Comparison of ENCODE assay signal across 9 cellular contexts in genomic region chr14:78902010-78902623, GRCh38.
A peak's percentile ranks its signal among the peaks of the same experiment; 100 is the strongest.
DNase-seq lines count a peak whose midpoint lies in the region; ATAC-seq and TF ChIP-seq lines count a peak whose summit lies in the region.
"Had no signal": no experiment of that assay in that cellular context is flagged by ENCODE, and none has a peak within 500 bp of the region (broad histone marks: within the 10 kb centered on the region; RNA-seq: fewer than 3 reads in every experiment).

No MANE protein-coding gene starts in this region.

- H3K27me3 ChIP-seq in SJCRH30 (no peaks in the 10 kb centered on the region), foreskin keratinocyte (no peaks in the 10 kb centered on the region), stomach (no peaks in the 10 kb centered on the region), uterus (no peaks in the 10 kb centered on the region), Peyer's patch (no peaks in the 10 kb centered on the region)

- TF ChIP-seq POLR2A in stomach (IDR thresholded peaks at IDR 0.05) (no peak), uterus (IDR thresholded peaks at IDR 0.05) (no peak), Peyer's patch (IDR thresholded peaks at IDR 0.05) (no peak)

- ATAC-seq in foreskin keratinocyte (peak; percentile 64), HG03280 (IDR thresholded peaks at IDR 0.05; ENCODE audit: unreplicated experiment) (no peak)

- intact Hi-C loops in stomach (cut with DNase I; ENCODE audit: low total_unique reads) (no loop called here), uterus (cut with DNase I; ENCODE audit: low total_unique reads) (no loop called here)

- peak; percentile 67 for DNase-seq in DMS79 treated with DMSO at 0.1 percent for 48 hours (lab: John Stamatoyannopoulos, UW)
- DNase-seq in HCEC 1CT: peak; percentile 54
- DNase-seq in SJCRH30: peak; percentile 18 to 57
- no peak for DNase-seq in foreskin keratinocyte
- peak; percentile 31 for DNase-seq in stomach
- no peak for DNase-seq in uterus
- no peak for DNase-seq in Peyer's patch

- TF ChIP-seq EP300 in stomach (IDR thresholded peaks at IDR 0.05): no peak

- H3K9me3 ChIP-seq in SJCRH30 (replicated peaks): no peaks in the 10 kb centered on the region
- no peaks in the 10 kb centered on the region for H3K9me3 ChIP-seq in stomach
- no peaks in the 10 kb centered on the region for H3K9me3 ChIP-seq in uterus
- H3K9me3 ChIP-seq in Peyer's patch: no peaks in the 10 kb centered on the region

- TF ChIP-seq CTCF in foreskin keratinocyte (conservative IDR thresholded peaks at IDR 0.05): peak; percentile 68
- peak in 3 of 7 experiments; percentile 8 to 33 (median 18) for TF ChIP-seq CTCF in stomach (IDR thresholded peaks at IDR 0.05)
- no peak for TF ChIP-seq CTCF in uterus (IDR thresholded peaks at IDR 0.05)
- TF ChIP-seq CTCF in Peyer's patch (IDR thresholded peaks at IDR 0.05): peak in 1 of 6 experiments; percentile 23

- H3K4me3 ChIP-seq in SJCRH30 (no peak overlapping the region), stomach (no peak overlapping the region), uterus (no peak overlapping the region), Peyer's patch (no peak overlapping the region)
- H3K4me3 ChIP-seq: skin epidermis had no signal

- H3K4me1 ChIP-seq in SJCRH30: no peaks in the 10 kb centered on the region
- H3K4me1 ChIP-seq in foreskin keratinocyte: no peaks in the 10 kb centered on the region
- no peaks in the 10 kb centered on the region for H3K4me1 ChIP-seq in stomach
- no peaks in the 10 kb centered on the region for H3K4me1 ChIP-seq in uterus
- no peaks in the 10 kb centered on the region for H3K4me1 ChIP-seq in Peyer's patch

- H3K36me3 ChIP-seq in SJCRH30: no peaks in the 10 kb centered on the region
- no peaks in the 10 kb centered on the region for H3K36me3 ChIP-seq in stomach
- H3K36me3 ChIP-seq in uterus: no peaks in the 10 kb centered on the region
- no peaks in the 10 kb centered on the region for H3K36me3 ChIP-seq in Peyer's patch

- H3K27ac ChIP-seq in SJCRH30 (no peak overlapping the region), foreskin keratinocyte (no peak overlapping the region), stomach (no peak overlapping the region), uterus (no peak overlapping the region), Peyer's patch (no peak overlapping the region)
- H3K27ac ChIP-seq: skin epidermis had no signal

- WGBS in stomach, 5 donors: 3 to 9% (median 6%) methylated on average over 5 of the region's 5 CpGs

Comparison
In these comparisons a context has a peak if more than half of its experiments do, and no peak if none do; other contexts are left out.
1. DNase-seq: peak in DMS79 treated with DMSO at 0.1 percent for 48 hours (single experiment), HCEC 1CT (single experiment), SJCRH30 (2 of 2) and stomach (single experiment); none in foreskin keratinocyte (0 of 2), uterus (0 of 2) and Peyer's patch (0 of 3).